Comparison of ENCODE assay signal across 14 cellular contexts in the genomic region with DNA sequence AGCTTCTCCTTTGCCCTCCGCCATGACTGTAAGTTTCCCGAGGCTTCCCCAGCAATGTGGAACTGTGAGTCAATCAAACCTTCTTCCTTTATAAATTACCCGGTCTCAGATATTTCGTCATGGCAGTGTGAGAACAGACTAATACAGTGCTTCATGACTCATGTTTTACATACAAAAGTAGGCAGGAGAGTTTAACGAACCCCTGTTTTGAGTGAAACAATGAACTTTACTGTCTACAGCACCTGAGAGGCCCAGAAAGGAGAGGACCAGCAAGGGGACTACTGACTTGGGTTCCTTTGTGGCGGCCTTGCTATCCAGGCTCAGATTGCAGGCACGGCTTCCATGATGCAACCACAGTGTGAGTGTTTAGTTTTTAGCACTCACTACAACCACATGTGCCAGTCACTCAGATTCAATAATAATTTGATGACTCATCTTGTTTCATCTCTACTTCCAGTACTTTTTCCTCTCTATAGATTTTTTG.
DNase-seq lines count a peak whose midpoint lies in the region; ATAC-seq lines count a peak whose summit lies in the region.
"Had no signal": no experiment of that assay in that cellular context is flagged by ENCODE, and none has a peak within 500 bp of the region (broad histone marks: within the 10 kb centered on the region; RNA-seq: fewer than 3 reads in every experiment).

No MANE protein-coding gene starts in this region.

- H3K27me3 Mint-ChIP-seq in activated CD4-positive, alpha-beta T cell treated with anti-CD3 and anti-CD28 coated beads for 36 hours = peaks cover 18% of the 10 kb centered on the region

- CTCF ChIA-PET in activated CD4-positive, alpha-beta T cell treated with anti-CD3 and anti-CD28 coated beads for 36 hours (lab: Charles Lee) = no interaction called here

- H3K9me3 ChIP-seq in skeletal muscle satellite cell (replicated peaks; ENCODE audit: low read length) = no peaks in the 10 kb centered on the region
- H3K9me3 ChIP-seq: spleen had no signal

- no peak overlapping the region for H3K9ac ChIP-seq in skeletal muscle satellite cell (ENCODE audit: low read depth, low read length)

- DNase-seq in activated CD4-positive, alpha-beta T cell treated with anti-CD3 and anti-CD28 coated beads for 36 hours = peak; percentile 9
- no peak for DNase-seq in activated CD4-positive, alpha-beta T cell treated with anti-CD3 and anti-CD28 coated beads, Interleukin-2, amount 50 U/mL, for 4 hours
- DNase-seq in RKO (ENCODE audit: low spot score) (peak; percentile 63), HUDEP-2 (lab: John Stamatoyannopoulos, UW; ENCODE audit: unreplicated experiment in 76 of 76) (no peak)
- DNase-seq: ACHN, cortex of kidney, NCI-H1048, NCI-H2227 treated with DMSO at 0.1 percent for 48 hours, spleen, T-helper 17 cell had no signal

- H3K27me3 ChIP-seq in skeletal muscle satellite cell (ENCODE audit: control insufficient read depth, insufficient read depth, low read length) = no peaks in the 10 kb centered on the region

- peak overlapping the region; percentile 52 for H3K4me2 ChIP-seq in skeletal muscle satellite cell (ENCODE audit: low read length)

- H3K9me3 Mint-ChIP-seq in activated CD4-positive, alpha-beta T cell treated with anti-CD3 and anti-CD28 coated beads for 36 hours (ENCODE audit: low read depth) = no peaks in the 10 kb centered on the region

- no peak overlapping the region for H3K4me3 Mint-ChIP-seq in activated CD4-positive, alpha-beta T cell treated with anti-CD3 and anti-CD28 coated beads for 36 hours
- H3K4me3 Mint-ChIP-seq: T-helper 17 cell had no signal

- no peaks in the 10 kb centered on the region for H3K36me3 ChIP-seq in skeletal muscle satellite cell (ENCODE audit: insufficient read depth, low read length)
- H3K36me3 ChIP-seq: spleen had no signal

- peaks cover 11% of the 10 kb centered on the region for H3K4me1 Mint-ChIP-seq in activated CD4-positive, alpha-beta T cell treated with anti-CD3 and anti-CD28 coated beads for 36 hours

- no peak overlapping the region for H3K27ac Mint-ChIP-seq in activated CD4-positive, alpha-beta T cell treated with anti-CD3 and anti-CD28 coated beads for 36 hours
- H3K27ac Mint-ChIP-seq: T-helper 17 cell had no signal

- H3K4me1 ChIP-seq in skeletal muscle satellite cell (ENCODE audit: control insufficient read depth, insufficient read depth, low read length) = peaks cover 5% of the 10 kb centered on the region

- POLR2A ChIA-PET in activated CD4-positive, alpha-beta T cell treated with anti-CD3 and anti-CD28 coated beads for 36 hours (lab: Charles Lee) = no interaction called here

- no peak for ATAC-seq in activated CD4-positive, alpha-beta T cell treated with anti-CD3 and anti-CD28 coated beads for 36 hours
- ATAC-seq in esophagus mucosa (peak; percentile 80), GM19452 (IDR thresholded peaks at IDR 0.05; ENCODE audit: unreplicated experiment) (no peak)
- ATAC-seq in activated CD4-positive, CD25-positive, alpha-beta regulatory T cell treated with anti-CD3 and anti-CD28 coated beads, Interleukin-2, amount 50 U/mL, for 24 hours = no peak
- ATAC-seq: T-helper 17 cell had no signal

- no peaks in the 10 kb centered on the region for H3K36me3 Mint-ChIP-seq in activated CD4-positive, alpha-beta T cell treated with anti-CD3 and anti-CD28 coated beads for 36 hours (ENCODE audit: low read depth)

- no peak overlapping the region for H3K4me3 ChIP-seq in skeletal muscle satellite cell (ENCODE audit: low read length)
- H3K4me3 ChIP-seq: spleen had no signal

- intact Hi-C loops in activated CD4-positive, alpha-beta T cell treated with anti-CD3 and anti-CD28 coated beads for 36 hours (cut with DNase I, micrococcal nuclease) = no loop called here

Comparison
In these comparisons a context has a peak if more than half of its experiments do, and no peak if none do; other contexts are left out.
1. DNase-seq: peak in activated CD4-positive, alpha-beta T cell treated with anti-CD3 and anti-CD28 coated beads for 36 hours (single experiment) and RKO (single experiment); none in activated CD4-positive, alpha-beta T cell treated with anti-CD3 and anti-CD28 coated beads, Interleukin-2, amount 50 U/mL, for 4 hours (0 of 2) and HUDEP-2 (0 of 76).